In the genomic region with DNA sequence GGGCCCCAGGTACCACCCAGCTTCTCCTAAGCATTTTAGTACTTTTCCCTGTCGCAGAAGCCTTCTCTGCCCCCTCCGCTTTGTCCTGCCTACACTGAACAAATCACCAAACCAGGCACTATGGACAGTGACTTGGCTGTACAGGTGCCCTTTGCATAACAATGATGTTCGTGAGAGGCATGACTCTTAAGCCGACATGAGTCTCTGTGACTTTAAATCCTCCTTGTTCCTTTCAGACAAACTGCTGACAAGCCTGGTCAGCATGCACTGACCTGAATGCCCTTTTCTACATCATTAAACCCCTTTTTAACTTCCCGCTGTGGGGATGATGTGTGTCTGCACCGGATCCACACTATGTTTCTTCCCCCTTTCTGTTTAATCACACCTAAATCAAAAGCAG, we compare ENCODE assay signal across 23 cellular contexts. TPM values are rescaled to one million over a fixed set of nuclear protein-coding genes. Genes with fewer than 3 reads are reported as not detected.
"Had no signal": no experiment of that assay in that cellular context is flagged by ENCODE, and none has a peak within 500 bp of the region (broad histone marks: within the 10 kb centered on the region; RNA-seq: fewer than 3 reads in every experiment).

No MANE protein-coding gene starts in this region.

- H3K36me3 Mint-ChIP-seq: activated naive CD8-positive, alpha-beta T cell treated with anti-CD3 and anti-CD28 coated beads, Interleukin-2, amount 10 ng/mL, durations not matched to agents 7 days and 5 days; naive B cell had no signal

- H3K27me3 ChIP-seq: brain microvascular endothelial cell had no signal

- H3K4me1 Mint-ChIP-seq: activated naive CD8-positive, alpha-beta T cell treated with anti-CD3 and anti-CD28 coated beads, Interleukin-2, amount 10 ng/mL, durations not matched to agents 7 days and 5 days; naive B cell had no signal

- H3K4me1 ChIP-seq: gastroesophageal sphincter, right atrium auricular region, transverse colon had no signal

- ATAC-seq: gastroesophageal sphincter, left colon had no signal

- H3K9me3 Mint-ChIP-seq: activated naive CD8-positive, alpha-beta T cell treated with anti-CD3 and anti-CD28 coated beads, Interleukin-2, amount 10 ng/mL, durations not matched to agents 7 days and 5 days; activated T-helper 1 cell treated with anti-CD3 and anti-CD28 coated beads, Interleukin-12 subunit alpha, Interleukin-12 subunit beta, Interleukin-2, Interleukin-4 antibody, amounts not matched to agents 30 ng/mL and 10 ng/mL and 1 ng/mL, durations not matched to agents 14 hours and 24 hours and 36 hours; naive B cell; T-helper 2 cell treated with Interferon-gamma antibody and Interleukin-4, amounts not matched to agents 5 μg/mL and 100 μg/mL, for 36 hours had no signal

- H3K9me3 ChIP-seq: gastroesophageal sphincter, right atrium auricular region, transverse colon had no signal

- H3K27ac Mint-ChIP-seq: activated naive CD8-positive, alpha-beta T cell treated with anti-CD3 and anti-CD28 coated beads, Interleukin-2, amount 10 ng/mL, durations not matched to agents 7 days and 5 days; activated T-helper 1 cell treated with anti-CD3 and anti-CD28 coated beads, Interleukin-12 subunit alpha, Interleukin-12 subunit beta, Interleukin-2, Interleukin-4 antibody, amounts not matched to agents 30 ng/mL and 10 ng/mL and 1 ng/mL, durations not matched to agents 14 hours and 24 hours and 36 hours; T-helper 2 cell treated with Interferon-gamma antibody and Interleukin-4, amounts not matched to agents 5 μg/mL and 100 μg/mL, for 36 hours had no signal

- H3K4me3 ChIP-seq: gastroesophageal sphincter, right atrium auricular region, transverse colon had no signal

- H3K4me3 Mint-ChIP-seq: activated naive CD8-positive, alpha-beta T cell treated with anti-CD3 and anti-CD28 coated beads, Interleukin-2, amount 10 ng/mL, durations not matched to agents 7 days and 5 days; activated T-helper 1 cell treated with anti-CD3 and anti-CD28 coated beads, Interleukin-12 subunit alpha, Interleukin-12 subunit beta, Interleukin-2, Interleukin-4 antibody, amounts not matched to agents 30 ng/mL and 10 ng/mL and 1 ng/mL, durations not matched to agents 14 hours and 24 hours and 36 hours; naive B cell; T-helper 2 cell treated with Interferon-gamma antibody and Interleukin-4, amounts not matched to agents 5 μg/mL and 100 μg/mL, for 36 hours had no signal

- DNase-seq: activated CD4-positive, alpha-beta T cell treated with anti-CD3 and anti-CD28 coated beads, Interleukin-2, amount 50 U/mL, for 1 hour; activated naive CD4-positive, alpha-beta T cell; activated naive CD8-positive, alpha-beta T cell treated with anti-CD3 and anti-CD28 coated beads, Interleukin-2, amount 10 ng/mL, durations not matched to agents 7 days and 5 days; anterior cingulate cortex; brain microvascular endothelial cell; dermis blood vessel endothelial cell; left colon; naive B cell; nucleus accumbens; posterior cingulate gyrus; stimulated activated CD4-positive, alpha-beta T cell treated with anti-CD3 and anti-CD28 coated beads, Interleukin-4, amount 100 ng/mL, for 1 hour; stimulated activated naive CD4-positive, alpha-beta T cell; substantia nigra; transverse colon had no signal

- H3K36me3 ChIP-seq: brain microvascular endothelial cell, gastroesophageal sphincter, right atrium auricular region, transverse colon had no signal

RNA-seq across cellular contexts. Expression of a gene that starts 44.0 kb away (rescaled TPM):
- total RNA-seq: activated CD8-positive, alpha-beta memory T cell treated with anti-CD3 and anti-CD28 coated beads for 36 hours; activated naive CD8-positive, alpha-beta T cell treated with anti-CD3 and anti-CD28 coated beads, Interleukin-2, amount 10 ng/mL, durations not matched to agents 7 days and 5 days; activated T-helper 1 cell treated with anti-CD3 and anti-CD28 coated beads, Interleukin-12 subunit alpha, Interleukin-12 subunit beta, Interleukin-2, Interleukin-4 antibody, amounts not matched to agents 30 ng/mL and 10 ng/mL and 1 ng/mL, durations not matched to agents 14 hours and 24 hours and 36 hours; chondrocyte; dermis blood vessel endothelial cell; left colon; lung microvascular endothelial cell; mononuclear cell; right atrium auricular region; skeletal muscle tissue had no signal
